In genomic region chr10:119818889-119819270, GRCh38 we compare ENCODE assay signal across 10 cellular contexts. TPM values are rescaled to one million over a fixed set of nuclear protein-coding genes. Genes with fewer than 3 reads are reported as not detected.
DNase-seq lines count a peak whose midpoint lies in the region; ATAC-seq and TF ChIP-seq lines count a peak whose summit lies in the region.
"Had no signal": no experiment of that assay in that cellular context is flagged by ENCODE, and none has a peak within 500 bp of the region (broad histone marks: within the 10 kb centered on the region; RNA-seq: fewer than 3 reads in every experiment).

No MANE protein-coding gene starts in this region.

- H3K27me3 Mint-ChIP-seq in activated T-cell treated with anti-CD3 and anti-CD28 coated beads, Interleukin-2, amount 50 U/mL, for 24 hours = no peaks in the 10 kb centered on the region
- no peaks in the 10 kb centered on the region for H3K27me3 Mint-ChIP-seq in mesothelial cell of epicardium (ENCODE audit: low read depth)
- H3K27me3 Mint-ChIP-seq in activated CD8-positive, alpha-beta T cell treated with anti-CD3 and anti-CD28 coated beads, Interleukin-2, amount 10 ng/mL, durations not matched to agents 7 days and 5 days (ENCODE audit: low read depth) = no peaks in the 10 kb centered on the region
- H3K27me3 Mint-ChIP-seq: activated naive CD8-positive, alpha-beta T cell had no signal

- POLR2A ChIA-PET in activated CD8-positive, alpha-beta T cell treated with anti-CD3 and anti-CD28 coated beads, Interleukin-2, amount 10 ng/mL, durations not matched to agents 7 days and 5 days (lab: Charles Lee) = no interaction called here

- H3K9me3 Mint-ChIP-seq in activated T-cell treated with anti-CD3 and anti-CD28 coated beads, Interleukin-2, amount 50 U/mL, for 24 hours = no peaks in the 10 kb centered on the region
- no peaks in the 10 kb centered on the region for H3K9me3 Mint-ChIP-seq in mesothelial cell of epicardium
- no peaks in the 10 kb centered on the region for H3K9me3 Mint-ChIP-seq in activated CD8-positive, alpha-beta T cell treated with anti-CD3 and anti-CD28 coated beads, Interleukin-2, amount 10 ng/mL, durations not matched to agents 7 days and 5 days (ENCODE audit: insufficient read depth)

- H3K27ac Mint-ChIP-seq in activated T-cell treated with anti-CD3 and anti-CD28 coated beads, Interleukin-2, amount 50 U/mL, for 24 hours = peak overlapping the region; percentile 45
- peak overlapping the region; percentile 89 for H3K27ac Mint-ChIP-seq in mesothelial cell of epicardium
- H3K27ac Mint-ChIP-seq in activated CD8-positive, alpha-beta T cell treated with anti-CD3 and anti-CD28 coated beads, Interleukin-2, amount 10 ng/mL, durations not matched to agents 7 days and 5 days = no peak overlapping the region
- H3K27ac Mint-ChIP-seq: activated naive CD8-positive, alpha-beta T cell had no signal

- no peak for TF ChIP-seq CTCF in mesothelial cell of epicardium (IDR thresholded peaks at IDR 0.05; ENCODE audit: unreplicated experiment)
- no peak for TF ChIP-seq CTCF in tibial nerve (IDR thresholded peaks at IDR 0.05)

- no peaks in the 10 kb centered on the region for H3K4me1 ChIP-seq in esophagus (ENCODE audit: control insufficient read depth in 2 of 2, insufficient read depth in 2 of 2, low read length in 1 of 2)
- H3K4me1 ChIP-seq in tibial nerve = peaks cover 0 to 14% (median 0%) of the 10 kb centered on the region in 4 donors

- H3K36me3 ChIP-seq in esophagus (ENCODE audit: control insufficient read depth in 2 of 2, insufficient read depth in 2 of 2, low read length in 1 of 2) (peaks cover 0 to 13% of the 10 kb centered on the region in 2 donors), tibial nerve (peaks cover 0 to 54% (median 0%) of the 10 kb centered on the region in 3 donors)

- peaks cover 5% of the 10 kb centered on the region for H3K4me1 Mint-ChIP-seq in activated T-cell treated with anti-CD3 and anti-CD28 coated beads, Interleukin-2, amount 50 U/mL, for 24 hours (ENCODE audit: low read depth)
- H3K4me1 Mint-ChIP-seq in mesothelial cell of epicardium = peaks cover 16% of the 10 kb centered on the region
- peaks cover 11% of the 10 kb centered on the region for H3K4me1 Mint-ChIP-seq in activated CD8-positive, alpha-beta T cell treated with anti-CD3 and anti-CD28 coated beads, Interleukin-2, amount 10 ng/mL, durations not matched to agents 7 days and 5 days (ENCODE audit: low read depth)

- H3K4me3 ChIP-seq in esophagus (ENCODE audit: low read depth in 1 of 2, low read length in 2 of 2) (peak overlapping the region; percentile 8 to 15), tibial nerve (peak overlapping the region; percentile 20 to 47 (median 24))

- no peaks in the 10 kb centered on the region for H3K27me3 ChIP-seq in esophagus (ENCODE audit: control insufficient read depth in 1 of 2, insufficient read depth in 2 of 2, low read length in 2 of 2)
- no peaks in the 10 kb centered on the region for H3K27me3 ChIP-seq in tibial nerve

- TF ChIP-seq EP300 in tibial nerve (IDR thresholded peaks at IDR 0.05) = no peak

- peaks cover 60% of the 10 kb centered on the region for H3K36me3 Mint-ChIP-seq in activated T-cell treated with anti-CD3 and anti-CD28 coated beads, Interleukin-2, amount 50 U/mL, for 24 hours (ENCODE audit: low read depth)
- H3K36me3 Mint-ChIP-seq in mesothelial cell of epicardium = peaks cover 20% of the 10 kb centered on the region
- H3K36me3 Mint-ChIP-seq in activated CD8-positive, alpha-beta T cell treated with anti-CD3 and anti-CD28 coated beads, Interleukin-2, amount 10 ng/mL, durations not matched to agents 7 days and 5 days (ENCODE audit: low read depth) = peaks cover 17% of the 10 kb centered on the region

- CTCF ChIA-PET in activated CD8-positive, alpha-beta T cell treated with anti-CD3 and anti-CD28 coated beads, Interleukin-2, amount 10 ng/mL, durations not matched to agents 7 days and 5 days (lab: Charles Lee) = no interaction called here

- no peak for TF ChIP-seq POLR2A in tibial nerve (IDR thresholded peaks at IDR 0.05)

- no peak for DNase-seq in activated T-cell treated with anti-CD3 and anti-CD28 coated beads, Interleukin-2, amount 50 U/mL, for 24 hours
- DNase-seq in activated T-cell treated with anti-CD3 and anti-CD28 coated beads for 4 hours (no peak), mesothelial cell of epicardium (ENCODE audit: low spot score in 2 of 2, unreplicated experiment in 2 of 2) (no peak), tibial nerve (ENCODE audit: low spot score in 2 of 2) (no peak), NCI-H1436 treated with DMSO at 0.1 percent for 48 hours (lab: John Stamatoyannopoulos, UW) (no peak), NCI-H510A treated with DMSO at 0.1 percent for 48 hours (lab: John Stamatoyannopoulos, UW) (no peak)
- DNase-seq in activated CD8-positive, alpha-beta T cell treated with anti-CD3 and anti-CD28 coated beads, Interleukin-2, amount 10 ng/mL, durations not matched to agents 7 days and 5 days = no peak
- DNase-seq: NCI-H524 treated with DMSO at 0.1 percent for 48 hours had no signal

- WGBS in esophagus, 2 donors = 47 to 60% methylated on average over 10 of the region's 10 CpGs
- WGBS in tibial nerve, 2 donors = 45 to 47% methylated on average over 10 of the region's 10 CpGs

- no peaks in the 10 kb centered on the region for H3K9me3 ChIP-seq in esophagus (ENCODE audit: control insufficient read depth in 2 of 2, insufficient read depth in 1 of 2, low read depth in 1 of 2, low read length in 1 of 2)
- H3K9me3 ChIP-seq in tibial nerve = no peaks in the 10 kb centered on the region

- no peak overlapping the region for H3K4me3 Mint-ChIP-seq in activated T-cell treated with anti-CD3 and anti-CD28 coated beads, Interleukin-2, amount 50 U/mL, for 24 hours
- peak overlapping the region; percentile 87 for H3K4me3 Mint-ChIP-seq in mesothelial cell of epicardium
- H3K4me3 Mint-ChIP-seq in activated CD8-positive, alpha-beta T cell treated with anti-CD3 and anti-CD28 coated beads, Interleukin-2, amount 10 ng/mL, durations not matched to agents 7 days and 5 days = no peak overlapping the region
- H3K4me3 Mint-ChIP-seq: activated naive CD8-positive, alpha-beta T cell had no signal

- ATAC-seq in activated CD8-positive, alpha-beta T cell treated with anti-CD3 and anti-CD28 coated beads, Interleukin-2, amount 10 ng/mL, durations not matched to agents 7 days and 5 days = no peak

- H3K27ac ChIP-seq in esophagus (ENCODE audit: low read depth in 2 of 2, low read length in 1 of 2) (no peak overlapping the region), tibial nerve (no peak overlapping the region)

RNA-seq across cellular contexts. Expression of gene MCMBP, which starts 53.8 kb away (rescaled TPM):
- polyA plus RNA-seq in esophagus = 10 to 100 TPM; 13.7 to 28.9 TPM
- 42.9 to 45.1 TPM (median 44.0 TPM) in 3 replicates for total RNA-seq in mesothelial cell of epicardium
- total RNA-seq in tibial nerve = 10 to 100 TPM; 45.7 to 72.3 (median 59.2) TPM
- total RNA-seq in activated CD8-positive, alpha-beta T cell treated with anti-CD3 and anti-CD28 coated beads, Interleukin-2, amount 10 ng/mL, durations not matched to agents 7 days and 5 days = 10 to 100 TPM; 95.2 to 95.9 TPM
